12 cellular contexts compared by ENCODE assay signal in the genomic region with DNA sequence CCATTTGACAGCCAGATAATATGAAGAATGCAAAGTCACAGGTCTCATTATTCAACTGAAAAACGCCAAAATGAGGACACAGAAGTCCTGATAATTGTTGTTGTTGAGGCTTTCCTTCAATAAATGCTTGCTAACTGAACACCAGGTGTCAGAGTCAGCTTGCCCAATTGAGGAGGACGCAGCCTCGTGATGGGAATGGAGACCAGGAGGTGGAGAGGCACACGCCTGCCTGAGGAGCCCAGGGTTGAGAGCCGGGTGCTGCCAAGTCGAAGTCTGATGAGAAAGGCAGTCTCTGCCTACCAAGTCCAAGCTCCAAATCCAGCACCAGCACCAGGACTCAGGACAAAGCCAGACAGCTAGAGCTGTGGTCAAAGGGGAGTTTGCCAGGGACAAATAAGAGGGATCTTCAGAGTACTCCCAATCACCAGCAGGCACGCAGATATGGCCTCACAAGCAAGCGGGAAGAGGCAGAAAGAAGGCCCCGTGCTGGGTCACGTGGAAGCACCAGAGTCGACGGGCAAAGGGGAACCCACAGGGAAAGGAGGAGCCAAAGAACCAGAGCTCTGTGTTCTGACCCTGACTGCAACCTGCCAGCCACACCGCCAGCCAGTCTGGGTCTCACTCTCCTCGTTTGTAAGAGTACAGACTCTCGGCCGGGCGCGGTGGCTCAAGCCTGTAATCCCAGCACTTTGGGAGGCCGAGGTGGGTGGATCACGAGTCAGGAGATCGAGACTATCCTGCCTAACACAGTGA. TPM values are rescaled to one million over a fixed set of nuclear protein-coding genes. Genes with fewer than 3 reads are reported as not detected.
DNase-seq lines count a peak whose midpoint lies in the region; ATAC-seq and TF ChIP-seq lines count a peak whose summit lies in the region.
"Had no signal": no experiment of that assay in that cellular context is flagged by ENCODE, and none has a peak within 500 bp of the region (broad histone marks: within the 10 kb centered on the region; RNA-seq: fewer than 3 reads in every experiment).

No MANE protein-coding gene starts in this region.

- peaks cover 90% of the 10 kb centered on the region for H3K4me1 ChIP-seq in OCI-LY1 (ENCODE audit: insufficient read depth, low read length, severe bottlenecking)
- peaks cover 9 to 92% (median 60%) of the 10 kb centered on the region in 6 donors for H3K4me1 ChIP-seq in spleen

- TF ChIP-seq CTCF in OCI-LY1 (IDR thresholded peaks at IDR 0.05; ENCODE audit: low read length) (peak; percentile 32; the same call in 1 of the 2 replicates), spleen (IDR thresholded peaks at IDR 0.05 in 8 of 11, conservative IDR thresholded peaks at IDR 0.05 in 3 of 11) (no peak), Calu3 (IDR thresholded peaks at IDR 0.05; ENCODE audit: unreplicated experiment) (no peak)

- WGBS in spleen, 5 donors: 80 to 94% (median 85%) methylated on average over 13 to 21 of the region's 21 CpGs

- H3K27ac ChIP-seq in OCI-LY1 (ENCODE audit: low read depth, low read length, poor library complexity, severe bottlenecking) (peak overlapping the region; percentile 73), spleen (peak overlapping the region in 5 of 8 donors; percentile 10 to 77 (median 50))
- H3K27ac ChIP-seq: tibial nerve had no signal

- H3K9ac ChIP-seq in OCI-LY1 (ENCODE audit: low read length): peak overlapping the region; percentile 59

- H3K4me2 ChIP-seq in OCI-LY1 (ENCODE audit: low read length): peak overlapping the region; percentile 51; the same call in 1 of the 2 replicates

- no peaks in the 10 kb centered on the region for H4K20me1 ChIP-seq in OCI-LY1 (ENCODE audit: insufficient read depth, low read length)

- peaks cover 13% of the 10 kb centered on the region; the same call in 1 of the 2 replicates for H3K36me3 ChIP-seq in OCI-LY1 (ENCODE audit: insufficient read depth, low read length)
- peaks cover 0 to 30% (median 8%) of the 10 kb centered on the region in 6 donors for H3K36me3 ChIP-seq in spleen
- H3K36me3 ChIP-seq: tibial nerve had no signal

- H3K27me3 ChIP-seq in OCI-LY1 (ENCODE audit: insufficient read depth, low read length) (no peaks in the 10 kb centered on the region), spleen (replicated peaks in 1 of 7) (no peaks in the 10 kb centered on the region)
- H3K27me3 ChIP-seq: tibial nerve had no signal

- peak overlapping the region; percentile 19 for H3K4me3 ChIP-seq in OCI-LY1 (ENCODE audit: low read depth, low read length, poor library complexity, severe bottlenecking)
- no peak overlapping the region for H3K4me3 ChIP-seq in spleen
- H3K4me3 ChIP-seq: tibial nerve had no signal

- POLR2A ChIA-PET in activated CD4-positive, alpha-beta T cell treated with anti-CD3 and anti-CD28 coated beads for 36 hours (lab: Charles Lee): interaction anchor here (0.9 kb wide), 1 partner anchor 159 kb away, joined by 3 read pairs; no protein-coding TSS in a partner anchor

- peaks cover 82% of the 10 kb centered on the region for H3K79me2 ChIP-seq in OCI-LY1 (ENCODE audit: insufficient read depth, low read length)

- no peaks in the 10 kb centered on the region for H3K9me2 ChIP-seq in OCI-LY1 (ENCODE audit: low read depth, low read length)

- no TSS peak for BruUV-seq in Calu3 (replicated peaks; lab: Mats Ljungman, UMichigan)

- DNase-seq in activated CD4-positive, alpha-beta T cell treated with anti-CD3 and anti-CD28 coated beads for 36 hours: no peak
- DNase-seq in activated CD4-positive, alpha-beta T cell treated with anti-CD3 and anti-CD28 coated beads for 4 hours: no peak
- DNase-seq in spleen (no peak), NCI-H82 (lab: John Stamatoyannopoulos, UW) (no peak), Calu3 (no peak)
- DNase-seq: activated CD8-positive, alpha-beta memory T cell treated with anti-CD3 and anti-CD28 coated beads for 24 hours; NCI-H2029 treated with DMSO at 0.1 percent for 48 hours had no signal

- H3K27ac Mint-ChIP-seq in activated CD4-positive, alpha-beta T cell treated with anti-CD3 and anti-CD28 coated beads for 36 hours: peak overlapping the region; percentile 73
- peak overlapping the region; percentile 92 for H3K27ac Mint-ChIP-seq in dendritic cell treated with granulocyte-macrophage colony-stimulating factor and Interleukin-4, amounts not matched to agents 40 ng/mL and 50 ng/mL, for 4 days
- no peak overlapping the region for H3K27ac Mint-ChIP-seq in Calu3 (ENCODE audit: unreplicated experiment)

- H3F3A ChIP-seq in OCI-LY1 (ENCODE audit: insufficient read depth, low read length): no peaks in the 10 kb centered on the region

- peaks cover 3% of the 10 kb centered on the region for H3K9me3 Mint-ChIP-seq in activated CD4-positive, alpha-beta T cell treated with anti-CD3 and anti-CD28 coated beads for 36 hours (ENCODE audit: low read depth)
- no peaks in the 10 kb centered on the region for H3K9me3 Mint-ChIP-seq in dendritic cell treated with granulocyte-macrophage colony-stimulating factor and Interleukin-4, amounts not matched to agents 40 ng/mL and 50 ng/mL, for 4 days
- no peaks in the 10 kb centered on the region for H3K9me3 Mint-ChIP-seq in Calu3 (ENCODE audit: low read depth, unreplicated experiment)
- H3K9me3 Mint-ChIP-seq: activated naive CD4-positive, alpha-beta T cell treated with anti-CD3 and anti-CD28 coated beads, Interleukin-2, amount 50 U/mL, for 72 hours had no signal

- H3K9me3 ChIP-seq in OCI-LY1 (ENCODE audit: low read length) (no peaks in the 10 kb centered on the region), spleen (no peaks in the 10 kb centered on the region)
- H3K9me3 ChIP-seq: tibial nerve had no signal

- TF ChIP-seq POLR2A in spleen (IDR thresholded peaks at IDR 0.05): no peak

- ATAC-seq in activated CD4-positive, alpha-beta T cell treated with anti-CD3 and anti-CD28 coated beads for 36 hours: no peak
- ATAC-seq in HG03520 (IDR thresholded peaks at IDR 0.05; ENCODE audit: unreplicated experiment): no peak

- H3K36me3 Mint-ChIP-seq in activated CD4-positive, alpha-beta T cell treated with anti-CD3 and anti-CD28 coated beads for 36 hours (ENCODE audit: low read depth): peaks cover 6% of the 10 kb centered on the region
- peaks cover 74% of the 10 kb centered on the region for H3K36me3 Mint-ChIP-seq in dendritic cell treated with granulocyte-macrophage colony-stimulating factor and Interleukin-4, amounts not matched to agents 40 ng/mL and 50 ng/mL, for 4 days (ENCODE audit: low read depth)
- peaks cover 5% of the 10 kb centered on the region for H3K36me3 Mint-ChIP-seq in Calu3 (ENCODE audit: insufficient read depth, unreplicated experiment)

- no peak overlapping the region for H3K4me3 Mint-ChIP-seq in activated CD4-positive, alpha-beta T cell treated with anti-CD3 and anti-CD28 coated beads for 36 hours
- peak overlapping the region; percentile 28 for H3K4me3 Mint-ChIP-seq in dendritic cell treated with granulocyte-macrophage colony-stimulating factor and Interleukin-4, amounts not matched to agents 40 ng/mL and 50 ng/mL, for 4 days
- no peak overlapping the region for H3K4me3 Mint-ChIP-seq in Calu3 (ENCODE audit: low read depth, unreplicated experiment)

- CTCF ChIA-PET in activated CD4-positive, alpha-beta T cell treated with anti-CD3 and anti-CD28 coated beads for 36 hours (lab: Charles Lee): interaction anchor here (0.9 to 1.6 kb wide), 2 partner anchors 8 to 92 kb away, joined by 3 to 5 read pairs; no protein-coding TSS in a partner anchor
- CTCF ChIA-PET in Calu3 (lab: Charles Lee): no interaction called here

- peaks cover 61% of the 10 kb centered on the region for H3K4me1 Mint-ChIP-seq in activated CD4-positive, alpha-beta T cell treated with anti-CD3 and anti-CD28 coated beads for 36 hours
- H3K4me1 Mint-ChIP-seq in dendritic cell treated with granulocyte-macrophage colony-stimulating factor and Interleukin-4, amounts not matched to agents 40 ng/mL and 50 ng/mL, for 4 days (ENCODE audit: low read depth): peaks cover 80% of the 10 kb centered on the region
- no peaks in the 10 kb centered on the region for H3K4me1 Mint-ChIP-seq in Calu3 (ENCODE audit: low read depth, unreplicated experiment)

- no peak overlapping the region for H2AFZ ChIP-seq in OCI-LY1 (ENCODE audit: low read length)

- H3K27me3 Mint-ChIP-seq in activated CD4-positive, alpha-beta T cell treated with anti-CD3 and anti-CD28 coated beads for 36 hours: no peaks in the 10 kb centered on the region
- no peaks in the 10 kb centered on the region for H3K27me3 Mint-ChIP-seq in dendritic cell treated with granulocyte-macrophage colony-stimulating factor and Interleukin-4, amounts not matched to agents 40 ng/mL and 50 ng/mL, for 4 days
- no peaks in the 10 kb centered on the region for H3K27me3 Mint-ChIP-seq in Calu3 (ENCODE audit: unreplicated experiment)

- intact Hi-C loops in activated CD4-positive, alpha-beta T cell treated with anti-CD3 and anti-CD28 coated beads for 36 hours (cut with DNase I, micrococcal nuclease): no loop called here
- intact Hi-C loops in dendritic cell treated with granulocyte-macrophage colony-stimulating factor and Interleukin-4, amounts not matched to agents 40 ng/mL and 50 ng/mL, for 4 days (cut with micrococcal nuclease): no loop called here
- intact Hi-C loops in spleen (cut with DNase I; ENCODE audit: low total_unique reads) (no loop called here), Calu3 (cut with micrococcal nuclease; ENCODE audit: unreplicated experiment) (no loop called here)

RNA-seq across cellular contexts. Expression of a gene that starts 47.6 kb away (rescaled TPM):
- 10 to 100 TPM; 63.7 to 64.2 TPM for total RNA-seq in activated CD4-positive, alpha-beta T cell treated with anti-CD3 and anti-CD28 coated beads for 36 hours
- total RNA-seq in spleen: 100 to 1,000 TPM; 130 to 168 (median 148) TPM
- 100 to 1,000 TPM in 1 of 3 donors, 10 to 100 TPM in 2; 60.3 to 101 (median 65.3) TPM for polyA plus RNA-seq in spleen
- total RNA-seq in Calu3 (2022): 106 and 128 TPM in 2 replicates
